Comparison of ENCODE assay signal across 21 cellular contexts in genomic region chr18:48670751-48671560, GRCh38.
"Had no signal": no experiment of that assay in that cellular context is flagged by ENCODE, and none has a peak within 500 bp of the region (broad histone marks: within the 10 kb centered on the region; RNA-seq: fewer than 3 reads in every experiment).

No MANE protein-coding gene starts in this region.

- H3K9me3 ChIP-seq: esophagus squamous epithelium, neutrophil, pancreas had no signal

- H3K36me3 ChIP-seq: neutrophil, pancreas had no signal

- DNase-seq: activated CD4-positive, alpha-beta T cell treated with anti-CD3 and anti-CD28 coated beads, Interleukin-2, amount 10 ng/mL, durations not matched to agents 24 days and 14 days; activated CD8-positive, alpha-beta T cell treated with anti-CD3 and anti-CD28 coated beads, Interleukin-2, amount 10 ng/mL, durations not matched to agents 7 days and 5 days; activated effector memory CD4-positive, alpha-beta T cell treated with Interleukin-2 at 50 U/mL for 16 hours; activated naive CD4-positive, alpha-beta T cell treated with anti-CD3 and anti-CD28 coated beads, Interleukin-2, amount 10 ng/mL, durations not matched to agents 7 days and 5 days; activated T-cell treated with anti-CD3 and anti-CD28 coated beads, Interleukin-2, amount 50 U/mL, for 48 hours; aorta; brain microvascular endothelial cell; cerebellar nuclear complex; effector CD8-positive, alpha-beta T cell; esophagus squamous epithelium; heart right ventricle; immature natural killer cell; kidney glomerular epithelial cell; mesendoderm; natural killer cell; pancreas; stimulated activated CD4-positive, alpha-beta T cell treated with anti-CD3 and anti-CD28 coated beads, Interleukin-2, amount 100 ng/mL, for 24 hours; stimulated activated naive CD8-positive, alpha-beta T cell treated with anti-CD3 and anti-CD28 coated beads, Interleukin-15, Interleukin-2, amounts not matched to agents 100 U/mL and 50 U/mL, for 24 hours; T1000 had no signal

- H3K27me3 ChIP-seq: brain microvascular endothelial cell, esophagus squamous epithelium, heart right ventricle, neutrophil, pancreas, tibial nerve had no signal

- H3K4me1 ChIP-seq: pancreas had no signal

- FAIRE-seq: pancreas had no signal

- H3K27ac ChIP-seq: brain microvascular endothelial cell, esophagus squamous epithelium, heart right ventricle, pancreas, tibial nerve had no signal

- H3K4me3 ChIP-seq: esophagus squamous epithelium, heart right ventricle, pancreas, tibial nerve had no signal
